In genomic region chr22:37626144-37626543, GRCh38 we compare ENCODE assay signal across 9 cellular contexts. TPM values are rescaled to one million over a fixed set of nuclear protein-coding genes. Genes with fewer than 3 reads are reported as not detected.
DNase-seq lines count a peak whose midpoint lies in the region; ATAC-seq, FAIRE-seq and TF ChIP-seq lines count a peak whose summit lies in the region.
"Had no signal": no experiment of that assay in that cellular context is flagged by ENCODE, and none has a peak within 500 bp of the region (broad histone marks: within the 10 kb centered on the region; RNA-seq: fewer than 3 reads in every experiment).

No MANE protein-coding gene starts in this region.

- H3K4me3 Mint-ChIP-seq in CD4-positive, alpha-beta memory T cell: peak overlapping the region in 2 of 8 donors; percentile 17 to 44
- H3K4me3 Mint-ChIP-seq: type B pancreatic cell had no signal

- H3K79me2 ChIP-seq in GM12878 (ENCODE audit: control insufficient read depth, insufficient read depth, low read length): no peaks in the 10 kb centered on the region
- H3K79me2 ChIP-seq in PC-9 (ENCODE audit: low read depth): no peaks in the 10 kb centered on the region

- H4K20me1 ChIP-seq in GM12878 (ENCODE audit: control insufficient read depth, insufficient read depth) (no peaks in the 10 kb centered on the region), PC-9 (ENCODE audit: insufficient read depth) (peaks cover 13% of the 10 kb centered on the region)

- FAIRE-seq in GM12878 (lab: Jason Lieb, UNC): no peak
- FAIRE-seq: islet of Langerhans had no signal

- H3K4me2 ChIP-seq in GM12878 (ENCODE audit: control insufficient read depth, insufficient read depth): peak overlapping the region; percentile 46; the same call in 1 of the 2 replicates
- no peak overlapping the region for H3K4me2 ChIP-seq in PC-9

- peaks cover 58% of the 10 kb centered on the region for H3K4me1 ChIP-seq in CD4-positive, alpha-beta memory T cell (ENCODE audit: insufficient read depth, low read length)
- peaks cover 27% of the 10 kb centered on the region for H3K4me1 ChIP-seq in GM12878 (ENCODE audit: control insufficient read depth, insufficient read depth, low read length)
- peaks cover 44% of the 10 kb centered on the region for H3K4me1 ChIP-seq in muscle layer of colon (ENCODE audit: insufficient read depth, low read length)
- H3K4me1 ChIP-seq in PC-9 (replicated peaks; ENCODE audit: insufficient read depth): no peaks in the 10 kb centered on the region

- TF ChIP-seq EP300 in GM12878 (IDR thresholded peaks at IDR 0.05; ENCODE audit: borderline replicate concordance in 1 of 2, control insufficient read depth in 1 of 2, low read depth in 2 of 2, low read length in 2 of 2): no peak

- H3K27ac Mint-ChIP-seq in CD4-positive, alpha-beta memory T cell: peak overlapping the region; percentile 35 to 92 (median 75)
- H3K27ac Mint-ChIP-seq: type B pancreatic cell had no signal

- CTCF ChIA-PET in CD4-positive, alpha-beta memory T cell (lab: Charles Lee; ENCODE audit: partially characterized antibody): interaction anchor here (0.9 to 22.8 kb wide), 5 partner anchors 14 to 56 kb away, joined by 3 to 493 read pairs (median 9); partner anchors contain the start of genes GGA1, NOL12 and SH3BP1
- CTCF ChIA-PET in GM12878 (lab: Yijun Ruan, JAX): interaction anchor here (4.1 to 14.9 kb wide), 5 partner anchors 8 to 54 kb away, joined by 26 to 275 read pairs (median 146); partner anchors contain the start of genes GGA1, LGALS1, NOL12 and PDXP
- CTCF ChIA-PET in PC-9 (lab: Charles Lee): interaction anchor here (1.0 kb wide), 1 partner anchor 17 kb away, joined by 3 read pairs; no protein-coding TSS in a partner anchor

- H3K9ac ChIP-seq in GM12878 (ENCODE audit: control insufficient read depth, insufficient read depth, low read length) (no peak overlapping the region), muscle layer of colon (ENCODE audit: low read length) (peak overlapping the region; percentile 41)

- RAD21 ChIA-PET in GM12878 (lab: Charles Lee; ENCODE audit: unreplicated experiment): interaction anchor here (0.8 to 7.1 kb wide), 10 partner anchors 8 to 60 kb away, joined by 3 to 76 read pairs (median 10); partner anchors contain the start of genes LGALS1, NOL12, PDXP and SH3BP1

- BruUV-seq in GM12878 (replicated peaks; lab: Mats Ljungman, UMichigan) (no TSS peak), PC-9 (replicated peaks; lab: Mats Ljungman, UMichigan) (no TSS peak)

- no peaks in the 10 kb centered on the region for H3K9me3 ChIP-seq in CD4-positive, alpha-beta memory T cell (ENCODE audit: control insufficient read depth in 1 of 2, low read length in 2 of 2)
- H3K9me3 ChIP-seq in GM12878 (replicated peaks; ENCODE audit: control insufficient read depth, insufficient read depth, low read length) (no peaks in the 10 kb centered on the region), muscle layer of colon (ENCODE audit: low read length) (no peaks in the 10 kb centered on the region), PC-9 (ENCODE audit: insufficient read depth, low read depth) (no peaks in the 10 kb centered on the region)

- no peaks in the 10 kb centered on the region for H3K9me3 Mint-ChIP-seq in CD4-positive, alpha-beta memory T cell
- H3K9me3 Mint-ChIP-seq: type B pancreatic cell had no signal

- peak overlapping the region; percentile 57 for H3K27ac ChIP-seq in CD4-positive, alpha-beta memory T cell (ENCODE audit: low read depth, low read length)
- H3K27ac ChIP-seq in GM12878 (ENCODE audit: control insufficient read depth, insufficient read depth) (peak overlapping the region; percentile 36), muscle layer of colon (ENCODE audit: low read depth, low read length) (peak overlapping the region; percentile 88), PC-9 (no peak overlapping the region)

- 83% methylated on average over 11 of the region's 11 CpGs for WGBS in GM12878 (ENCODE audit: insufficient coverage, insufficient replicate concordance, low lambda C conversion rate, missing lambda C conversion rate)

- no peaks in the 10 kb centered on the region for H3K9me2 ChIP-seq in PC-9 (ENCODE audit: insufficient read depth)

- in situ Hi-C loops in GM12878 (cut with MboI): loop anchor here (5.0 kb wide), 1 partner anchor 56 kb away; no protein-coding TSS in a partner anchor

- SMC1A ChIA-PET in GM12878 (lab: Charles Lee; ENCODE audit: uncharacterized antibody, unreplicated experiment): interaction anchor here (0.9 to 5.9 kb wide), 11 partner anchors 9 to 55 kb away, joined by 3 to 69 read pairs (median 6); partner anchors contain the start of genes LGALS1, PDXP and SH3BP1

- peak; percentile 56 for ATAC-seq in GM12878
- no peak for ATAC-seq in GM18502 (IDR thresholded peaks at IDR 0.05; ENCODE audit: poor library complexity, unreplicated experiment)

- H3K27me3 ChIP-seq in CD4-positive, alpha-beta memory T cell (ENCODE audit: insufficient read depth, low read length): no peaks in the 10 kb centered on the region
- H3K27me3 ChIP-seq in GM12878 (replicated peaks in 1 of 2; ENCODE audit: control insufficient read depth in 2 of 2, insufficient read depth in 2 of 2, low read length in 1 of 2): no peaks in the 10 kb centered on the region
- no peaks in the 10 kb centered on the region for H3K27me3 ChIP-seq in muscle layer of colon (ENCODE audit: control insufficient read depth in 1 of 2, insufficient read depth in 2 of 2, low read length in 2 of 2)
- H3K27me3 ChIP-seq in PC-9 (ENCODE audit: insufficient read depth, low read depth): no peaks in the 10 kb centered on the region

- H3K36me3 ChIP-seq in CD4-positive, alpha-beta memory T cell (ENCODE audit: insufficient read depth, low read length): peaks cover 1% of the 10 kb centered on the region
- peaks cover 15 to 17% of the 10 kb centered on the region in 2 experiments for H3K36me3 ChIP-seq in GM12878 (ENCODE audit: control insufficient read depth in 2 of 2, insufficient read depth in 2 of 2, low read length in 1 of 2)
- peaks cover 29% of the 10 kb centered on the region for H3K36me3 ChIP-seq in muscle layer of colon (ENCODE audit: insufficient read depth, low read length)
- H3K36me3 ChIP-seq in PC-9 (ENCODE audit: low read depth): peaks cover 24% of the 10 kb centered on the region

- H3K4me3 ChIP-seq in CD4-positive, alpha-beta memory T cell (ENCODE audit: low read length in 2 of 2): no peak overlapping the region
- H3K4me3 ChIP-seq in GM12878 (no peak overlapping the region), muscle layer of colon (ENCODE audit: low read depth in 1 of 2, low read length in 2 of 2) (no peak overlapping the region), PC-9 (no peak overlapping the region)

- no peak; the same call in 1 of the 2 replicates for TF ChIP-seq POLR2A in GM12878 (IDR thresholded peaks at IDR 0.05; ENCODE audit: low read depth, low read length)

- no peaks in the 10 kb centered on the region for H3K27me3 Mint-ChIP-seq in CD4-positive, alpha-beta memory T cell
- H3K27me3 Mint-ChIP-seq: type B pancreatic cell had no signal

- TF ChIP-seq CTCF in GM12878 (IDR thresholded peaks at IDR 0.05 in 2 of 3, conservative IDR thresholded peaks at IDR 0.05 in 1 of 3; ENCODE audit: control insufficient read depth in 2 of 3, extremely low read depth in 1 of 3, insufficient read depth in 1 of 3, low read depth in 3 of 3, low read length in 3 of 3) (no peak), PC-9 (conservative IDR thresholded peaks at IDR 0.05) (no peak)

- peaks cover 32% of the 10 kb centered on the region for H3F3A ChIP-seq in PC-9 (ENCODE audit: insufficient read depth, low read depth)

- peaks cover 3 to 10% of the 10 kb centered on the region in 2 donors for H3K36me3 Mint-ChIP-seq in CD4-positive, alpha-beta memory T cell

- no peak for TF ChIP-seq RAD21 in GM12878 (IDR thresholded peaks at IDR 0.05; ENCODE audit: insufficient read depth, low read depth, low read length)

- DNase-seq in CD4-positive, alpha-beta memory T cell: no peak
- DNase-seq in GM12878 (ENCODE audit: low read depth, low spot score) (no peak), PC-9 (no peak), Ammon's horn (ENCODE audit: low spot score) (no peak)
- DNase-seq: NCI-H187 had no signal

- POLR2A ChIA-PET in CD4-positive, alpha-beta memory T cell (lab: Charles Lee; ENCODE audit: partially characterized antibody): interaction anchor here (1.2 to 12.8 kb wide), 7 partner anchors 10 to 60 kb away, joined by 3 to 247 read pairs (median 39); partner anchors contain the start of genes GGA1, LGALS1, NOL12 and SH3BP1
- POLR2A ChIA-PET in GM12878 (lab: Charles Lee): interaction anchor here (0.9 to 5.0 kb wide), 9 partner anchors 8 to 56 kb away, joined by 3 to 45 read pairs (median 13); partner anchors contain the start of genes GGA1, LGALS1, PDXP and SH3BP1
- POLR2A ChIA-PET in PC-9 (lab: Charles Lee; ENCODE audit: unreplicated experiment): interaction anchor here (0.7 kb wide), 1 partner anchor 1065 kb away, joined by 3 read pairs; no protein-coding TSS in a partner anchor

- H3K4me1 Mint-ChIP-seq in CD4-positive, alpha-beta memory T cell: peaks cover 22 to 64% (median 43%) of the 10 kb centered on the region in 4 donors

- H2AFZ ChIP-seq in GM12878 (ENCODE audit: control insufficient read depth, low read depth, low read length): no peak overlapping the region
- H2AFZ ChIP-seq in PC-9: no peak overlapping the region

- intact Hi-C loops in CD4-positive, alpha-beta memory T cell (cut with micrococcal nuclease): no loop called here
- intact Hi-C loops in GM12878 (cut with micrococcal nuclease; ENCODE audit: unreplicated experiment): no loop called here
- intact Hi-C loops in PC-9 (cut with micrococcal nuclease; ENCODE audit: unreplicated experiment): no loop called here

RNA-seq across cellular contexts. Expression of gene SH3BP1, which starts 13.3 kb away (rescaled TPM):
- total RNA-seq in CD4-positive, alpha-beta memory T cell: 10 to 100 TPM; 84.0 to 89.2 TPM
- 10 to 100 TPM; 17.6 to 30.3 TPM for polyA plus RNA-seq in CD4-positive, alpha-beta memory T cell
- total RNA-seq in GM12878 (2013; cell fraction: nucleolus; rRNA removed): 73.5 and 76.3 TPM in 2 replicates
- total RNA-seq in GM12878 (2014; rRNA removed) (34.0 and 37.5 TPM in 2 replicates), GM12878 (2014; rRNA removed; fragmentation: Illumina TruSeq; extraction: Trizol) (16.8 and 17.9 TPM in 2 replicates), GM12878 (2021) (67.0 and 70.5 TPM in 2 replicates), PC-9 (2021) (52.1 and 60.5 TPM in 2 replicates)
- 126 TPM for polyA plus RNA-seq in GM12878 (2011; ENCODE audit: low read depth)
- polyA plus RNA-seq in GM12878 (2011; rRNA removed) (14.5 and 27.0 TPM in 2 replicates), GM12878 (2014; fragmentation: Illumina TruSeq; extraction: Trizol) (22.9 and 58.6 TPM in 2 replicates), GM12878 (2014; fragmentation: Nextera tagmentation; extraction: Ambion mirVana) (1 to 10 TPM in 1 of 2 experiments, under 1 TPM in 1; 0.29 to 1.1 TPM), GM12878 (2014; rRNA removed) (31.7 and 43.3 TPM in 2 replicates), GM12878 (2016; fragmentation: Nextera tagmentation; extraction: Ambion mirVana) (1 to 10 TPM; 4.8 to 9.9 TPM)
- 37.4 and 46.9 TPM in 2 replicates for polyA plus RNA-seq in GM12878 (2011; cell fraction: cytosol; rRNA removed)
- 135 and 140 TPM in 2 replicates for polyA plus RNA-seq in GM12878 (2011; cell fraction: nucleus; rRNA removed)
- polyA plus RNA-seq in GM12878 (2012): 56.7 and 111 TPM in 2 replicates
- polyA minus RNA-seq in GM12878 (2011; rRNA and poly(A)+ RNA removed): 39.4 and 47.3 TPM in 2 replicates
- 11.4 and 39.4 TPM in 2 replicates for polyA minus RNA-seq in GM12878 (2011; cell fraction: cytosol; rRNA and poly(A)+ RNA removed)
- 33.5 and 50.5 TPM in 2 replicates for polyA minus RNA-seq in GM12878 (2011; cell fraction: nucleus; rRNA and poly(A)+ RNA removed)

RNA-seq across cellular contexts. Expression of gene GGA1, which starts 17.5 kb away (rescaled TPM):
- total RNA-seq in CD4-positive, alpha-beta memory T cell: 100 to 1,000 TPM; 108 to 109 TPM
- 10 to 100 TPM; 16.3 to 26.7 TPM for polyA plus RNA-seq in CD4-positive, alpha-beta memory T cell
- total RNA-seq in GM12878 (2013; cell fraction: nucleolus; rRNA removed): 185 and 204 TPM in 2 replicates
- total RNA-seq in GM12878 (2014; rRNA removed) (43.1 and 53.4 TPM in 2 replicates), GM12878 (2014; rRNA removed; fragmentation: Illumina TruSeq; extraction: Trizol) (29.1 and 30.4 TPM in 2 replicates), GM12878 (2021) (55.0 and 63.4 TPM in 2 replicates), PC-9 (2021) (99.2 and 102 TPM in 2 replicates)
- polyA plus RNA-seq in GM12878 (2011; ENCODE audit: low read depth): 20.6 TPM
- polyA plus RNA-seq in GM12878 (2011; rRNA removed) (38.7 and 43.7 TPM in 2 replicates), GM12878 (2014; fragmentation: Illumina TruSeq; extraction: Trizol) (23.4 and 31.6 TPM in 2 replicates), GM12878 (2014; fragmentation: Nextera tagmentation; extraction: Ambion mirVana) (1 to 10 TPM; 1.4 to 4.8 TPM), GM12878 (2014; rRNA removed) (77.8 and 79.4 TPM in 2 replicates), GM12878 (2016; fragmentation: Nextera tagmentation; extraction: Ambion mirVana) (10 to 100 TPM; 45.0 to 48.0 TPM)
- polyA plus RNA-seq in GM12878 (2011; cell fraction: cytosol; rRNA removed): 29.0 and 49.3 TPM in 2 replicates
- 214 and 255 TPM in 2 replicates for polyA plus RNA-seq in GM12878 (2011; cell fraction: nucleus; rRNA removed)
- 46.2 and 48.1 TPM in 2 replicates for polyA plus RNA-seq in GM12878 (2012)
- 30.1 and 54.2 TPM in 2 replicates for polyA minus RNA-seq in GM12878 (2011; rRNA and poly(A)+ RNA removed)
- 15.8 and 17.6 TPM in 2 replicates for polyA minus RNA-seq in GM12878 (2011; cell fraction: cytosol; rRNA and poly(A)+ RNA removed)
- 45.1 and 75.9 TPM in 2 replicates for polyA minus RNA-seq in GM12878 (2011; cell fraction: nucleus; rRNA and poly(A)+ RNA removed)

RNA-seq across cellular contexts. Expression of gene PDXP, which starts 32.4 kb away (rescaled TPM):
- total RNA-seq in CD4-positive, alpha-beta memory T cell: 1 to 10 TPM; 7.3 to 9.8 TPM
- polyA plus RNA-seq in CD4-positive, alpha-beta memory T cell: 1 to 10 TPM in 1 of 2 donors, under 1 TPM in 1; 0.38 to 7.1 TPM
- 7.4 and 8.6 TPM in 2 replicates for total RNA-seq in GM12878 (2013; cell fraction: nucleolus; rRNA removed)
- total RNA-seq in GM12878 (2014; rRNA removed): 36.8 and 41.1 TPM in 2 replicates
- total RNA-seq in GM12878 (2014; rRNA removed; fragmentation: Illumina TruSeq; extraction: Trizol): 27.2 and 29.7 TPM in 2 replicates
- total RNA-seq in GM12878 (2021): 38.6 and 44.7 TPM in 2 replicates
- 14.9 TPM for polyA plus RNA-seq in GM12878 (2011; ENCODE audit: low read depth)
- polyA plus RNA-seq in GM12878 (2011; rRNA removed): 25.4 and 39.4 TPM in 2 replicates
- polyA plus RNA-seq in GM12878 (2011; cell fraction: cytosol; rRNA removed): 66.8 and 73.1 TPM in 2 replicates
- 26.0 and 35.5 TPM in 2 replicates for polyA plus RNA-seq in GM12878 (2011; cell fraction: nucleus; rRNA removed)
- polyA plus RNA-seq in GM12878 (2012): 17.7 and 26.5 TPM in 2 replicates
- 30.1 and 40.0 TPM in 2 replicates for polyA plus RNA-seq in GM12878 (2014; fragmentation: Illumina TruSeq; extraction: Trizol)
- 10 to 100 TPM in 1 of 2 experiments, 1 to 10 TPM in 1; 9.8 to 15.2 TPM for polyA plus RNA-seq in GM12878 (2014; fragmentation: Nextera tagmentation; extraction: Ambion mirVana)
- polyA plus RNA-seq in GM12878 (2014; rRNA removed): 56.7 and 57.9 TPM in 2 replicates
- polyA plus RNA-seq in GM12878 (2016; fragmentation: Nextera tagmentation; extraction: Ambion mirVana): 1 to 10 TPM; 4.4 to 4.8 TPM
- 22.2 and 37.3 TPM in 2 replicates for polyA minus RNA-seq in GM12878 (2011; rRNA and poly(A)+ RNA removed)
- 11.4 and 17.4 TPM in 2 replicates for polyA minus RNA-seq in GM12878 (2011; cell fraction: cytosol; rRNA and poly(A)+ RNA removed)
- 7.3 and 9.7 TPM in 2 replicates for polyA minus RNA-seq in GM12878 (2011; cell fraction: nucleus; rRNA and poly(A)+ RNA removed)
- 10.9 and 13.5 TPM in 2 replicates for total RNA-seq in PC-9 (2021)

RNA-seq across cellular contexts. Expression of gene LGALS2, which starts 46.3 kb away (rescaled TPM):
- total RNA-seq in CD4-positive, alpha-beta memory T cell: 1 to 10 TPM in 1 of 2 experiments, not detected in 1; 1.0 TPM
- polyA plus RNA-seq in CD4-positive, alpha-beta memory T cell: not detected
- not detected in 2 replicates for total RNA-seq in GM12878 (2013; cell fraction: nucleolus; rRNA removed)
- total RNA-seq in GM12878 (2014; rRNA removed) (0.56 and 0.60 TPM in 2 replicates), GM12878 (2014; rRNA removed; fragmentation: Illumina TruSeq; extraction: Trizol) (0.58 and 0.69 TPM in 2 replicates), GM12878 (2021) (0.67 and 0.85 TPM in 2 replicates), PC-9 (2021) (not detected in 2 replicates)
- not detected for polyA plus RNA-seq in GM12878 (2011; ENCODE audit: low read depth)
- polyA plus RNA-seq in GM12878 (2011; rRNA removed) (1.2 and 2.7 TPM in 2 replicates), GM12878 (2014; fragmentation: Illumina TruSeq; extraction: Trizol) (0.56 TPM in 1 of 2 replicates, not detected in the other), GM12878 (2014; fragmentation: Nextera tagmentation; extraction: Ambion mirVana) (1 to 10 TPM; 1.8 to 2.9 TPM), GM12878 (2014; rRNA removed) (0.77 and 1.9 TPM in 2 replicates), GM12878 (2016; fragmentation: Nextera tagmentation; extraction: Ambion mirVana) (under 1 TPM in 1 of 2 experiments, not detected in 1; 0.38 TPM)
- polyA plus RNA-seq in GM12878 (2011; cell fraction: cytosol; rRNA removed): 1.7 TPM in 2 replicates
- 0.41 and 0.51 TPM in 2 replicates for polyA plus RNA-seq in GM12878 (2011; cell fraction: nucleus; rRNA removed)
- 0.24 and 0.43 TPM in 2 replicates for polyA plus RNA-seq in GM12878 (2012)
- polyA minus RNA-seq in GM12878 (2011; rRNA and poly(A)+ RNA removed): 0.46 and 0.95 TPM in 2 replicates
- polyA minus RNA-seq in GM12878 (2011; cell fraction: cytosol; rRNA and poly(A)+ RNA removed): not detected in 2 replicates
- not detected in 2 replicates for polyA minus RNA-seq in GM12878 (2011; cell fraction: nucleus; rRNA and poly(A)+ RNA removed)

RNA-seq across cellular contexts. Expression of gene LGALS1, which starts 49.3 kb away (rescaled TPM):
- total RNA-seq in CD4-positive, alpha-beta memory T cell: 10 to 100 TPM; 64.8 to 68.7 TPM
- polyA plus RNA-seq in CD4-positive, alpha-beta memory T cell: 100 to 1,000 TPM; 315 to 358 TPM
- 71.4 and 74.1 TPM in 2 replicates for total RNA-seq in GM12878 (2013; cell fraction: nucleolus; rRNA removed)
- 1,028 and 1,163 TPM in 2 replicates for total RNA-seq in GM12878 (2014; rRNA removed)
- 508 and 518 TPM in 2 replicates for total RNA-seq in GM12878 (2014; rRNA removed; fragmentation: Illumina TruSeq; extraction: Trizol)
- 636 and 637 TPM in 2 replicates for total RNA-seq in GM12878 (2021)
- polyA plus RNA-seq in GM12878 (2011; ENCODE audit: low read depth): 1,837 TPM
- polyA plus RNA-seq in GM12878 (2011; rRNA removed): 690 and 1,889 TPM in 2 replicates
- polyA plus RNA-seq in GM12878 (2011; cell fraction: cytosol; rRNA removed): 2,989 and 3,872 TPM in 2 replicates
- 1,936 and 2,514 TPM in 2 replicates for polyA plus RNA-seq in GM12878 (2011; cell fraction: nucleus; rRNA removed)
- 1,111 and 1,241 TPM in 2 replicates for polyA plus RNA-seq in GM12878 (2012)
- 56.5 and 312 TPM in 2 replicates for polyA plus RNA-seq in GM12878 (2014; fragmentation: Illumina TruSeq; extraction: Trizol)
- polyA plus RNA-seq in GM12878 (2014; fragmentation: Nextera tagmentation; extraction: Ambion mirVana): 100 to 1,000 TPM; 571 TPM
- 1,386 and 1,631 TPM in 2 replicates for polyA plus RNA-seq in GM12878 (2014; rRNA removed)
- polyA plus RNA-seq in GM12878 (2016; fragmentation: Nextera tagmentation; extraction: Ambion mirVana): 100 to 1,000 TPM; 777 to 791 TPM
- 796 and 1,494 TPM in 2 replicates for polyA minus RNA-seq in GM12878 (2011; rRNA and poly(A)+ RNA removed)
- 213 and 229 TPM in 2 replicates for polyA minus RNA-seq in GM12878 (2011; cell fraction: cytosol; rRNA and poly(A)+ RNA removed)
- 191 and 194 TPM in 2 replicates for polyA minus RNA-seq in GM12878 (2011; cell fraction: nucleus; rRNA and poly(A)+ RNA removed)
- 734 and 791 TPM in 2 replicates for total RNA-seq in PC-9 (2021)
